In genomic region chr2:152467677-152468406, GRCh38 we compare ENCODE assay signal across 16 cellular contexts.
A peak's percentile ranks its signal among the peaks of the same experiment; 100 is the strongest.
DNase-seq lines count a peak whose midpoint lies in the region; ATAC-seq, FAIRE-seq and TF ChIP-seq lines count a peak whose summit lies in the region.
"Had no signal": no experiment of that assay in that cellular context is flagged by ENCODE, and none has a peak within 500 bp of the region (broad histone marks: within the 10 kb centered on the region; RNA-seq: fewer than 3 reads in every experiment).

No MANE protein-coding gene starts in this region.

- WGBS in IMR-90 (ENCODE audit: extremely low coverage in 2 of 2, insufficient read length in 1 of 2), 2 experiments: 100% methylated on average over 1 of the region's 4 CpGs; no CpG with 5 or more reads in 1 of the 2 experiments
- WGBS in small intestine, 3 donors: 58 to 75% (median 74%) methylated on average over 4 of the region's 4 CpGs

- H3K9ac ChIP-seq in BLaER1 treated with 17β-estradiol and CSF1 and Interleukin-3, amounts not matched to agents 10 nM and 100 nM: peak overlapping the region; percentile 54 to 78 (median 71); a peak in 20 of 22 replicates
- H3K9ac ChIP-seq in IMR-90 (ENCODE audit: low read depth, low read length): no peak overlapping the region

- peaks cover 21% of the 10 kb centered on the region for H3K9me1 ChIP-seq in IMR-90 (ENCODE audit: insufficient read depth, low read length)

- peaks cover 0 to 25% (median 6%) of the 10 kb centered on the region in 11 experiments; a peak in 6 of 22 replicates for H3K36me3 ChIP-seq in BLaER1 treated with 17β-estradiol and CSF1 and Interleukin-3, amounts not matched to agents 10 nM and 100 nM
- H3K36me3 ChIP-seq in IMR-90 (ENCODE audit: control insufficient read depth, insufficient read depth, low read length) (no peaks in the 10 kb centered on the region), small intestine (ENCODE audit: control insufficient read depth in 2 of 2, insufficient read depth in 2 of 2, low read length in 2 of 2) (no peaks in the 10 kb centered on the region)
- H3K36me3 ChIP-seq: SJCRH30 had no signal

- H2AK9ac ChIP-seq in IMR-90 (replicated peaks; ENCODE audit: low read depth, low read length, poor library complexity): no peak overlapping the region

- H3K4me2 ChIP-seq in BLaER1 treated with 17β-estradiol and CSF1 and Interleukin-3, amounts not matched to agents 10 nM and 100 nM: peak overlapping the region; percentile 83 to 95 (median 86)
- peak overlapping the region; percentile 5 for H3K4me2 ChIP-seq in IMR-90 (ENCODE audit: low read depth, low read length)

- dilution Hi-C loops in IMR-90 (cut with HindIII; ENCODE audit: low sequenced_read_pairs, unreplicated experiment): no loop called here

- H3K14ac ChIP-seq in IMR-90 (replicated peaks; ENCODE audit: low read depth, low read length): no peak overlapping the region; the same call in 1 of the 2 replicates

- TF ChIP-seq CTCF in IMR-90 (conservative IDR thresholded peaks at IDR 0.05; ENCODE audit: low read depth, low read length) (no peak), dorsolateral prefrontal cortex (IDR thresholded peaks at IDR 0.05 in 54 of 56, conservative IDR thresholded peaks at IDR 0.05 in 2 of 56; ENCODE audit: low read depth in 1 of 56, partially characterized antibody in 56 of 56) (no peak)

- DNase-seq in IMR-90 (no peak), dorsolateral prefrontal cortex (no peak), pons (ENCODE audit: low spot score) (peak; percentile 70), left colon (no peak), small intestine (no peak)
- DNase-seq: activated CD4-positive, alpha-beta T cell treated with anti-CD3 and anti-CD28 coated beads for 48 hours; central memory CD4-positive, alpha-beta T cell; GDM1; HCEC 1CT; NCI-H524; occipital lobe; SJCRH30 had no signal

- no TSS peak for BruUV-seq in IMR-90 (replicated peaks; lab: Mats Ljungman, UMichigan)

- peaks cover 74 to 100% (median 100%) of the 10 kb centered on the region in 10 experiments for H3K4me1 ChIP-seq in BLaER1 treated with 17β-estradiol and CSF1 and Interleukin-3, amounts not matched to agents 10 nM and 100 nM
- H3K4me1 ChIP-seq in IMR-90 (ENCODE audit: control insufficient read depth, insufficient read depth, low read length) (peaks cover 18% of the 10 kb centered on the region), small intestine (ENCODE audit: control insufficient read depth in 2 of 2, insufficient read depth in 1 of 2, low read depth in 1 of 2, low read length in 1 of 2) (peaks cover 6 to 14% of the 10 kb centered on the region in 2 donors)

- H3K9me3 ChIP-seq in BLaER1 treated with 17β-estradiol and CSF1 and Interleukin-3, amounts not matched to agents 10 nM and 100 nM (replicated peaks in 1 of 11): no peaks in the 10 kb centered on the region
- H3K9me3 ChIP-seq in IMR-90 (ENCODE audit: control insufficient read depth, insufficient read depth, low read length) (no peaks in the 10 kb centered on the region), small intestine (ENCODE audit: control insufficient read depth, low read depth) (no peaks in the 10 kb centered on the region)
- H3K9me3 ChIP-seq: SJCRH30 had no signal

- H3K27ac ChIP-seq in BLaER1 treated with 17β-estradiol and CSF1 and Interleukin-3, amounts not matched to agents 10 nM and 100 nM: peak overlapping the region; percentile 76 to 92 (median 85)
- H3K27ac ChIP-seq in IMR-90 (ENCODE audit: insufficient read depth, low read length) (no peak overlapping the region), dorsolateral prefrontal cortex (peak overlapping the region; percentile 84 to 100 (median 97)), small intestine (ENCODE audit: low read depth in 1 of 2, low read length in 1 of 2) (peak overlapping the region in 1 of 2 donors; percentile 22)
- H3K27ac ChIP-seq: SJCRH30 had no signal

- ATAC-seq in IMR-90 (ENCODE audit: low read depth): no peak
- ATAC-seq in left colon: no peak
- no peak for ATAC-seq in HG03108 (IDR thresholded peaks at IDR 0.05; ENCODE audit: unreplicated experiment)
- ATAC-seq in HG03520 (IDR thresholded peaks at IDR 0.05; ENCODE audit: unreplicated experiment): no peak

- H3K23ac ChIP-seq in IMR-90 (ENCODE audit: low read depth, low read length): no peak overlapping the region

- no peak overlapping the region for H3K4ac ChIP-seq in IMR-90 (ENCODE audit: low read depth, low read length)

- H4K8ac ChIP-seq in IMR-90 (ENCODE audit: low read depth in 2 of 2, low read length in 2 of 2): no peak overlapping the region

- H2AK5ac ChIP-seq in IMR-90 (ENCODE audit: low read depth, low read length): no peak overlapping the region

- no peak overlapping the region for H3K56ac ChIP-seq in IMR-90 (ENCODE audit: extremely low read depth, insufficient read depth, low read length)

- FAIRE-seq in small intestine (lab: Jason Lieb, UNC): no peak
- FAIRE-seq: islet of Langerhans had no signal

- H3K4me3 ChIP-seq in BLaER1 treated with 17β-estradiol and CSF1 and Interleukin-3, amounts not matched to agents 10 nM and 100 nM: peak overlapping the region in 1 of 10 experiments; percentile 7; a peak in 1 of 20 replicates
- H3K4me3 ChIP-seq in IMR-90 (ENCODE audit: insufficient read depth, low read depth, low read length) (no peak overlapping the region), dorsolateral prefrontal cortex (peak overlapping the region in 14 of 59 donors; percentile 0 to 40 (median 11)), small intestine (ENCODE audit: low read depth in 1 of 2, low read length in 2 of 2) (no peak overlapping the region)
- H3K4me3 ChIP-seq: SJCRH30 had no signal

- POLR2A ChIA-PET in IMR-90 (lab: Charles Lee; ENCODE audit: unreplicated experiment): no interaction called here

- no peak overlapping the region for H2BK120ac ChIP-seq in IMR-90 (ENCODE audit: low read depth, low read length)

- no peak overlapping the region for H3K18ac ChIP-seq in IMR-90 (ENCODE audit: low read depth, low read length)

- H2BK15ac ChIP-seq in IMR-90 (ENCODE audit: low read depth, low read length): no peak overlapping the region

- no peak overlapping the region for H2AFZ ChIP-seq in IMR-90 (replicated peaks; ENCODE audit: low read length, poor library complexity)

- H2BK20ac ChIP-seq in IMR-90 (ENCODE audit: low read depth, low read length): no peak overlapping the region

- no peak overlapping the region for H4K5ac ChIP-seq in IMR-90 (ENCODE audit: low read depth, low read length)

- no peak overlapping the region for H2BK5ac ChIP-seq in IMR-90 (ENCODE audit: low read depth, low read length, poor library complexity, severe bottlenecking)

- TF ChIP-seq RAD21 in IMR-90 (IDR thresholded peaks at IDR 0.05; ENCODE audit: low read length): no peak

- peaks cover 33 to 53% of the 10 kb centered on the region in 2 experiments for H3K79me1 ChIP-seq in IMR-90 (ENCODE audit: low read depth in 1 of 2, low read length in 2 of 2)

- in situ Hi-C loops in IMR-90 (cut with MboI; ENCODE audit: low sequenced_read_pairs): no loop called here

- intact Hi-C loops in IMR-90 (cut with micrococcal nuclease) (loop anchor here (5.0 kb wide), 1 partner anchor 131 kb away; the partner anchor contains the start of gene FMNL2), dorsolateral prefrontal cortex (cut with DNase I) (loop anchor here in 1 of 2 donors (5.0 kb wide), 2 partner anchors 131 to 154 kb away; partner anchors contain the start of gene FMNL2), left colon (cut with DNase I, micrococcal nuclease) (no loop called here)

- no peaks in the 10 kb centered on the region for H3K27me3 ChIP-seq in BLaER1 treated with 17β-estradiol and CSF1 and Interleukin-3, amounts not matched to agents 10 nM and 100 nM
- H3K27me3 ChIP-seq in IMR-90 (ENCODE audit: control insufficient read depth, insufficient read depth, low read length) (no peaks in the 10 kb centered on the region), dorsolateral prefrontal cortex (no peaks in the 10 kb centered on the region), small intestine (ENCODE audit: control insufficient read depth in 2 of 2, insufficient read depth in 2 of 2, low read length in 2 of 2) (no peaks in the 10 kb centered on the region)
- H3K27me3 ChIP-seq: SJCRH30 had no signal

- H4K20me1 ChIP-seq in BLaER1 treated with 17β-estradiol and CSF1 and Interleukin-3, amounts not matched to agents 10 nM and 100 nM: peaks cover 0 to 100% (median 45%) of the 10 kb centered on the region in 11 experiments; a peak in 14 of 22 replicates
- H4K20me1 ChIP-seq in IMR-90 (ENCODE audit: insufficient read depth, low read length): peaks cover 15% of the 10 kb centered on the region; the same call in 1 of the 2 replicates

- no peak overlapping the region for H4K91ac ChIP-seq in IMR-90 (ENCODE audit: insufficient read depth, low read depth, low read length)

- TF ChIP-seq POLR2A in IMR-90 (IDR thresholded peaks at IDR 0.05; ENCODE audit: low read depth, low read length): no peak

- CTCF ChIA-PET in IMR-90 (lab: Yijun Ruan, JAX): no interaction called here

TF ChIP-seq in IMR-90, 13 proteins besides CTCF, POLR2A, EP300 and RAD21 (continues in another document):
- TF ChIP-seq MAZ (IDR thresholded peaks at IDR 0.05; ENCODE audit: borderline replicate concordance, low read depth, low read length) (no peak), NFE2L2 (IDR thresholded peaks at IDR 0.05; ENCODE audit: low read depth, low read length) (no peak), USF2 (IDR thresholded peaks at IDR 0.05; ENCODE audit: low read depth, low read length) (no peak), RCOR1 (IDR thresholded peaks at IDR 0.05; ENCODE audit: insufficient replicate concordance, low read length) (no peak), BHLHE40 (IDR thresholded peaks at IDR 0.05; ENCODE audit: low read depth, low read length) (no peak), SMC3 (IDR thresholded peaks at IDR 0.05; ENCODE audit: low read depth, low read length) (no peak), RFX5 (IDR thresholded peaks at IDR 0.05; ENCODE audit: low read depth, low read length) (no peak), CEBPB (IDR thresholded peaks at IDR 0.05; ENCODE audit: low read depth, low read length) (no peak), ELK1 (IDR thresholded peaks at IDR 0.05; ENCODE audit: borderline replicate concordance, low read depth, low read length) (no peak)
